Comparison of ENCODE assay signal across 12 cellular contexts in genomic region chr22:46942816-46943783, GRCh38.
DNase-seq lines count a peak whose midpoint lies in the region; ATAC-seq, FAIRE-seq and TF ChIP-seq lines count a peak whose summit lies in the region.
"Had no signal": no experiment of that assay in that cellular context is flagged by ENCODE, and none has a peak within 500 bp of the region (broad histone marks: within the 10 kb centered on the region; RNA-seq: fewer than 3 reads in every experiment).

No MANE protein-coding gene starts in this region.

- intact Hi-C loops in thyroid gland (cut with DNase I): no loop called here

- no peak for TF ChIP-seq POLR2A in thyroid gland (IDR thresholded peaks at IDR 0.05)

- peaks cover 20% of the 10 kb centered on the region for H3K4me1 Mint-ChIP-seq in memory B cell

- no peaks in the 10 kb centered on the region for H3K27me3 ChIP-seq in thyroid gland

- H3K27me3 Mint-ChIP-seq in memory B cell: no peaks in the 10 kb centered on the region

- no peaks in the 10 kb centered on the region for H3K36me3 ChIP-seq in thyroid gland

- H3K4me3 ChIP-seq in thyroid gland (replicated peaks in 1 of 3): no peak overlapping the region

- WGBS in thyroid gland, 2 donors: 78 to 84% methylated on average over 22 of the region's 22 CpGs

- peaks cover 24% of the 10 kb centered on the region for H3K36me3 Mint-ChIP-seq in memory B cell

- peak; percentile 2 for DNase-seq in DMS 273 (lab: John Stamatoyannopoulos, UW; ENCODE audit: unreplicated experiment)
- no peak for DNase-seq in DMS 273 treated with DMSO at 0.1 percent for 48 hours (lab: John Stamatoyannopoulos, UW)
- peak; percentile 36 to 77 for DNase-seq in dermis microvascular lymphatic vessel endothelial cell (ENCODE audit: low read depth in 2 of 2)
- no peak for DNase-seq in memory B cell (ENCODE audit: low spot score in 2 of 2)
- no peak for DNase-seq in thyroid gland
- no peak for DNase-seq in T-helper 1 cell
- DNase-seq in frontal cortex (ENCODE audit: low spot score in 2 of 2): no peak
- DNase-seq in NCI-H1092 treated with DMSO at 0.1 percent for 48 hours (lab: John Stamatoyannopoulos, UW): no peak
- DNase-seq: cerebellar nuclear complex, NCI-H524 treated with DMSO at 0.1 percent for 48 hours had no signal

- no peak overlapping the region for H3K4me3 Mint-ChIP-seq in memory B cell
- H3K4me3 Mint-ChIP-seq: neural crest cell had no signal

- ATAC-seq in memory B cell (ENCODE audit: low read depth): peak; percentile 62

- peaks cover 18% of the 10 kb centered on the region in 2 donors for H3K4me1 ChIP-seq in thyroid gland

- no peak for FAIRE-seq in frontal cortex (lab: Jason Lieb, UNC)

- no peaks in the 10 kb centered on the region for H3K9me3 Mint-ChIP-seq in memory B cell
- H3K9me3 Mint-ChIP-seq: neural crest cell had no signal

- no peaks in the 10 kb centered on the region for H3K9me3 ChIP-seq in thyroid gland

- TF ChIP-seq CTCF in thyroid gland (IDR thresholded peaks at IDR 0.05): no peak

- H3K27ac Mint-ChIP-seq in memory B cell: peak overlapping the region; percentile 66

- H3K27ac ChIP-seq in thyroid gland: peak overlapping the region in 2 of 3 donors; percentile 22 to 52
- H3K27ac ChIP-seq: 22Rv1 had no signal

Comparison
In these comparisons a context has a peak if more than half of its experiments do, and no peak if none do; other contexts are left out.
1. DNase-seq: peak in DMS 273 (single experiment) and dermis microvascular lymphatic vessel endothelial cell (2 of 2); none in DMS 273 treated with DMSO at 0.1 percent for 48 hours (single experiment), memory B cell (0 of 2), thyroid gland (0 of 2), T-helper 1 cell (0 of 5), frontal cortex (0 of 2) and NCI-H1092 treated with DMSO at 0.1 percent for 48 hours (single experiment).